8 cellular contexts compared by ENCODE assay signal in genomic region chrX:74291577-74291963, GRCh38. TPM values are rescaled to one million over a fixed set of nuclear protein-coding genes. Genes with fewer than 3 reads are reported as not detected.
DNase-seq lines count a peak whose midpoint lies in the region; ATAC-seq and TF ChIP-seq lines count a peak whose summit lies in the region.

No MANE protein-coding gene starts in this region.

- peaks cover 7 to 34% (median 14%) of the 10 kb centered on the region in 4 donors for H3K4me1 Mint-ChIP-seq in CD4-positive, alpha-beta memory T cell

- peak overlapping the region; percentile 93 to 97 for H3K9ac ChIP-seq in duodenal mucosa (ENCODE audit: low read depth in 1 of 2, low read length in 2 of 2)

- CTCF ChIA-PET in CD4-positive, alpha-beta memory T cell (lab: Charles Lee; ENCODE audit: partially characterized antibody) = no interaction called here

- no peak for TF ChIP-seq CTCF in NB4 (IDR thresholded peaks at IDR 0.05; ENCODE audit: low read depth, low read length)

- H3K36me3 Mint-ChIP-seq in CD4-positive, alpha-beta memory T cell = peaks cover 0 to 25% of the 10 kb centered on the region in 2 donors

- no peak overlapping the region for H2AFZ ChIP-seq in neuron (ENCODE audit: low read depth, low read length)

- intact Hi-C loops in CD4-positive, alpha-beta memory T cell (cut with micrococcal nuclease) = loop anchor here (5.0 to 10.0 kb wide), 5 partner anchors 51 to 863 kb away; partner anchors contain the start of genes ABCB7 and RLIM

- no peaks in the 10 kb centered on the region for H3K9me3 Mint-ChIP-seq in CD4-positive, alpha-beta memory T cell

- no peaks in the 10 kb centered on the region for H3K9me3 ChIP-seq in CD4-positive, alpha-beta memory T cell (ENCODE audit: control insufficient read depth in 1 of 2, low read length in 2 of 2)
- H3K9me3 ChIP-seq in duodenal mucosa (ENCODE audit: control insufficient read depth in 1 of 2, low read length in 2 of 2) (no peaks in the 10 kb centered on the region), neuron (ENCODE audit: low read length) (no peaks in the 10 kb centered on the region)

- H3K4me1 ChIP-seq in CD4-positive, alpha-beta memory T cell (ENCODE audit: insufficient read depth, low read length) = peaks cover 28% of the 10 kb centered on the region
- H3K4me1 ChIP-seq in duodenal mucosa (ENCODE audit: control insufficient read depth in 1 of 2, insufficient read depth in 2 of 2, low read length in 2 of 2) (no peaks in the 10 kb centered on the region), neuron (ENCODE audit: insufficient read depth, low read length) (no peaks in the 10 kb centered on the region)

- peaks cover 4% of the 10 kb centered on the region for H3K36me3 ChIP-seq in CD4-positive, alpha-beta memory T cell (ENCODE audit: insufficient read depth, low read length)
- H3K36me3 ChIP-seq in duodenal mucosa (ENCODE audit: control insufficient read depth in 1 of 2, insufficient read depth in 2 of 2, low read length in 2 of 2) (peaks cover 4% of the 10 kb centered on the region in 2 donors), neuron (ENCODE audit: insufficient read depth, low read length) (peaks cover 7% of the 10 kb centered on the region)

- H3K27me3 ChIP-seq in CD4-positive, alpha-beta memory T cell (ENCODE audit: insufficient read depth, low read length) = no peaks in the 10 kb centered on the region
- H3K27me3 ChIP-seq in duodenal mucosa (ENCODE audit: control insufficient read depth in 1 of 2, insufficient read depth in 2 of 2, low read length in 2 of 2) (no peaks in the 10 kb centered on the region), neuron (ENCODE audit: insufficient read depth, low read length) (no peaks in the 10 kb centered on the region)

- ATAC-seq in GM21367 (IDR thresholded peaks at IDR 0.05; ENCODE audit: unreplicated experiment) (no peak), HG03432 (IDR thresholded peaks at IDR 0.05; ENCODE audit: unreplicated experiment) (no peak)

- DNase-seq in CD4-positive, alpha-beta memory T cell = no peak
- no peak for DNase-seq in NB4 (ENCODE audit: low read depth)
- DNase-seq in NCI-H524 treated with DMSO at 0.1 percent for 48 hours (lab: John Stamatoyannopoulos, UW) = no peak
- DNase-seq in inferior parietal cortex (ENCODE audit: extremely low spot score) = no peak

- H3K27ac Mint-ChIP-seq in CD4-positive, alpha-beta memory T cell = peak overlapping the region; percentile 94 to 98 (median 98)

- POLR2A ChIA-PET in CD4-positive, alpha-beta memory T cell (lab: Charles Lee; ENCODE audit: partially characterized antibody) = interaction anchor here (0.9 to 1.8 kb wide), 4 partner anchors 20 to 1857 kb away, joined by 3 to 8 read pairs (median 4); partner anchors contain the start of gene RLIM

- H3K4me3 ChIP-seq in CD4-positive, alpha-beta memory T cell (ENCODE audit: low read length in 2 of 2) = peak overlapping the region; percentile 94 to 96
- peak overlapping the region; percentile 79 for H3K4me3 ChIP-seq in NB4 (ENCODE audit: low read depth, low read length)
- H3K4me3 ChIP-seq in duodenal mucosa (ENCODE audit: low read depth in 1 of 2, low read length in 2 of 2) = peak overlapping the region; percentile 90 to 93
- peak overlapping the region; percentile 75 for H3K4me3 ChIP-seq in neuron (ENCODE audit: low read length)

- H3K27me3 Mint-ChIP-seq in CD4-positive, alpha-beta memory T cell = no peaks in the 10 kb centered on the region

- no peak for TF ChIP-seq POLR2A in NB4 (IDR thresholded peaks at IDR 0.05; ENCODE audit: extremely low read depth, insufficient read length)

- H3K27ac ChIP-seq in CD4-positive, alpha-beta memory T cell (ENCODE audit: low read depth, low read length) = peak overlapping the region; percentile 84
- H3K27ac ChIP-seq in duodenal mucosa (ENCODE audit: low read depth, low read length) = peak overlapping the region; percentile 85

- H3K4me3 Mint-ChIP-seq in CD4-positive, alpha-beta memory T cell = peak overlapping the region; percentile 90 to 100 (median 96)

RNA-seq across cellular contexts. Expression of gene ZCCHC13, which starts 12.4 kb away (rescaled TPM):
- not detected for total RNA-seq in CD4-positive, alpha-beta memory T cell
- not detected for polyA plus RNA-seq in CD4-positive, alpha-beta memory T cell
